ENCODE assay signal across 1 cellular context in genomic region chr3:169494982-169495381, GRCh38.
TF ChIP-seq lines count a peak whose summit lies in the region.

No MANE protein-coding gene starts in this region.

TF ChIP-seq in HEK293, 187 proteins besides CTCF, POLR2A, EP300 and RAD21 (continued from another document):
- TF ChIP-seq ZNF18 (tag by site-specific recombination; IDR thresholded peaks at IDR 0.05) (peak; percentile 72), FEZF1 (tag by site-specific recombination; IDR thresholded peaks at IDR 0.05) (peak; percentile 76), ZNF366 (tag by site-specific recombination; conservative IDR thresholded peaks at IDR 0.05) (peak; percentile 52), ZBTB17 (tag by site-specific recombination; IDR thresholded peaks at IDR 0.05) (peak; percentile 75), ZNF292 (tag by site-specific recombination; IDR thresholded peaks at IDR 0.05; ENCODE audit: borderline replicate concordance, low read depth) (no peak), ZNF747 (tag by site-specific recombination; IDR thresholded peaks at IDR 0.05) (no peak), ZNF2 (tag by site-specific recombination; IDR thresholded peaks at IDR 0.05) (no peak; the same call in 1 of the 2 replicates), ZNF37A (tag by site-specific recombination; IDR thresholded peaks at IDR 0.05) (no peak), ZNF169 (tag by site-specific recombination; IDR thresholded peaks at IDR 0.05) (no peak), ZNF311 (tag by site-specific recombination; IDR thresholded peaks at IDR 0.05; ENCODE audit: borderline replicate concordance) (no peak), ZNF843 (tag by site-specific recombination; IDR thresholded peaks at IDR 0.05) (peak; percentile 92), TRIM28 (IDR thresholded peaks at IDR 0.05; ENCODE audit: borderline replicate concordance, low read length) (no peak), ZNF157 (tag by site-specific recombination; IDR thresholded peaks at IDR 0.05) (no peak), ZNF354C (tag by site-specific recombination; IDR thresholded peaks at IDR 0.05; ENCODE audit: borderline replicate concordance, low read depth) (no peak), ZBTB1 (tag by site-specific recombination; IDR thresholded peaks at IDR 0.05) (0 out of 2 replicates have a peak, but pooled peaks have one; percentile 18), ZNF394 (tag by site-specific recombination; IDR thresholded peaks at IDR 0.05; ENCODE audit: borderline replicate concordance) (no peak), ZNF433 (tag by site-specific recombination; IDR thresholded peaks at IDR 0.05; ENCODE audit: low read depth) (no peak), ZXDB (tag by site-specific recombination; IDR thresholded peaks at IDR 0.05) (peak; percentile 74), ZNF626 (tag by site-specific recombination; IDR thresholded peaks at IDR 0.05) (no peak), ZNF670 (tag by site-specific recombination; IDR thresholded peaks at IDR 0.05; ENCODE audit: low read depth) (no peak), ZNF398 (tag by site-specific recombination; IDR thresholded peaks at IDR 0.05) (no peak), BCL11B (tag by site-specific recombination; IDR thresholded peaks at IDR 0.05; ENCODE audit: low read depth) (peak; percentile 66; the same call in 1 of the 2 replicates), HOXA7 (CRISPR knock-in tag; IDR thresholded peaks at IDR 0.05; ENCODE audit: borderline replicate concordance) (no peak), ZNF488 (tag by site-specific recombination; IDR thresholded peaks at IDR 0.05) (0 out of 2 replicates have a peak, but pooled peaks have one; percentile 18), ZNF19 (tag by site-specific recombination; IDR thresholded peaks at IDR 0.05; ENCODE audit: low read depth) (no peak), ZNF792 (tag by site-specific recombination; IDR thresholded peaks at IDR 0.05) (no peak)
- TF ChIP-seq, protein P1, sequence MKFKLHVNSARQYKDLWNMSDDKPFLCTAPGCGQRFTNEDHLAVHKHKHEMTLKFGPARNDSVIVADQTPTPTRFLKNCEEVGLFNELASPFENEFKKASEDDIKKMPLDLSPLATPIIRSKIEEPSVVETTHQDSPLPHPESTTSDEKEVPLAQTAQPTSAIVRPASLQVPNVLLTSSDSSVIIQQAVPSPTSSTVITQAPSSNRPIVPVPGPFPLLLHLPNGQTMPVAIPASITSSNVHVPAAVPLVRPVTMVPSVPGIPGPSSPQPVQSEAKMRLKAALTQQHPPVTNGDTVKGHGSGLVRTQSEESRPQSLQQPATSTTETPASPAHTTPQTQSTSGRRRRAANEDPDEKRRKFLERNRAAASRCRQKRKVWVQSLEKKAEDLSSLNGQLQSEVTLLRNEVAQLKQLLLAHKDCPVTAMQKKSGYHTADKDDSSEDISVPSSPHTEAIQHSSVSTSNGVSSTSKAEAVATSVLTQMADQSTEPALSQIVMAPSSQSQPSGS (tag by site-specific recombination; IDR thresholded peaks at IDR 0.05; ENCODE audit: low read depth), result 0 out of 2 replicates have a peak, but pooled peaks have one; percentile 33
- TF ChIP-seq, protein P2, sequence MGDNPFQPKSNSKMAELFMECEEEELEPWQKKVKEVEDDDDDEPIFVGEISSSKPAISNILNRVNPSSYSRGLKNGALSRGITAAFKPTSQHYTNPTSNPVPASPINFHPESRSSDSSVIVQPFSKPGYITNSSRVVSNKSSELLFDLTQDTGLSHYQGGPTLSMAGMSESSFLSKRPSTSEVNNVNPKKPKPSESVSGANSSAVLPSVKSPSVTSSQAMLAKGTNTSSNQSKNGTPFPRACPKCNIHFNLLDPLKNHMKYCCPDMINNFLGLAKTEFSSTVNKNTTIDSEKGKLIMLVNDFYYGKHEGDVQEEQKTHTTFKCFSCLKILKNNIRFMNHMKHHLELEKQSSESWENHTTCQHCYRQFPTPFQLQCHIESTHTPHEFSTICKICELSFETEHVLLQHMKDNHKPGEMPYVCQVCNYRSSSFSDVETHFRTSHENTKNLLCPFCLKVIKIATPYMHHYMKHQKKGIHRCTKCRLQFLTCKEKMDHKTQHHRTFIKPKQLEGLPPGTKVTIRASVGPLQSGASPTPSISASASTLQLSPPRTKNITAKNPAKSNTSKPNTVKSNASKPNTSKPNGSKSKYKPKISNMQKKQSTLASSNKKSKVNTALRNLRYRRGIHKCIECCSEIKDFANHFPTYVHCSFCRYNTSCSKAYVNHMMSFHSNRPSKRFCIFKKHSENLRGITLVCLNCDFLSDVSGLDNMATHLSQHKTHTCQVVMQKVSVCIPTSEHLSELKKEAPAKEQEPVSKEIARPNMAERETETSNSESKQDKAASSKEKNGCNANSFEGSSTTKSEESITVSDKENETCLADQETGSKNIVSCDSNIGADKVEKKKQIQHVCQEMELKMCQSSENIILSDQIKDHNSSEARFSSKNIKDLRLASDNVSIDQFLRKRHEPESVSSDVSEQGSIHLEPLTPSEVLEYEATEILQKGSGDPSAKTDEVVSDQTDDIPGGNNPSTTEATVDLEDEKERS (tag by site-specific recombination; IDR thresholded peaks at IDR 0.05), result no peak
TF ChIP-seq in HEK293: peak in this region for 21.
